Comparison of ENCODE assay signal across 9 cellular contexts in the genomic region with DNA sequence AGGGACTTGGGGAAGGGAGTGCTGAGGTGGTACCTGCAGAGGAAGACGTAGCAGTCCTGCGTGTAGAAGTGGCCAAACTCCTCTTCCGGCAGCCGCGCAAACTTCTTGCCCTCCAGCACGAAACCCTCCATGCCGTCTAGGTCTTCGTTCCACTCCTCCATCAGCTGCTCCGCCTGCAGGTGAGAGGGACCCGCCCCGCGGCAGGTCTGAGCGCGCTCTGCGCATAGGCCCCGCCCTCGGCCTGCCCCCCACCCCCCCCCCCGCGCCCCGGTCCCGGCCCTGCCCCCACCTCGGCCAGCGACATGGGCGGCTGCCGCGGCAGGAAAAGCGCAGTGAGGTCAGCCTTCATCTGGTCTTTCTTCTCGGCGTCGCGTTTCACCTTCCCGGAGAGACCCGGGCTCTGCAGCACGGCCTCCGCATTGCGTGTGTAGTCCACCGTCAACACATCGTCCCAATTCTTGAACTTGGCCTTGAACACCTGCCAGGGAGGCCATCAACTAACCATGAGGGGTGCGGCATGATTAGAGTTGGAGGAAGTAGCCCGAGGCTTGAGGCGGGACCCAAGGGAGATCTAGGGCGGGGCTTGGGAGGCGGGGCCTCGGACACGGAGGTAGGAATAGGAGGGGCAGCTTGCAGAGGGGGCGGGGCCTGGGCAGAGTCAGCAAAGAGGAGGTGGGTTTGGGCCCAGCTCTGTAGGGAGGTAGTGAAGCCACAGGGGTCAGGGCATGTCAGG. TPM values are rescaled to one million over a fixed set of nuclear protein-coding genes. Genes with fewer than 3 reads are reported as not detected.
DNase-seq lines count a peak whose midpoint lies in the region; ATAC-seq and TF ChIP-seq lines count a peak whose summit lies in the region.
"Had no signal": no experiment of that assay in that cellular context is flagged by ENCODE, and none has a peak within 500 bp of the region (broad histone marks: within the 10 kb centered on the region; RNA-seq: fewer than 3 reads in every experiment).

No MANE protein-coding gene starts in this region.

- ATAC-seq in left lung (peak; percentile 88), upper lobe of right lung (peak; percentile 90), GM19395 (IDR thresholded peaks at IDR 0.05; ENCODE audit: unreplicated experiment) (no peak), HG02588 (IDR thresholded peaks at IDR 0.05; ENCODE audit: unreplicated experiment) (no peak)

- H3K36me3 ChIP-seq in left lung (peaks cover 0 to 96% of the 10 kb centered on the region in 2 donors), upper lobe of right lung (peaks cover 79% of the 10 kb centered on the region)

- H3K27me3 ChIP-seq in left lung = no peaks in the 10 kb centered on the region
- no peaks in the 10 kb centered on the region for H3K27me3 ChIP-seq in upper lobe of right lung

- H3K9me3 ChIP-seq in left lung = no peaks in the 10 kb centered on the region
- H3K9me3 ChIP-seq in upper lobe of right lung = no peaks in the 10 kb centered on the region

- H3K4me3 ChIP-seq in left lung = peak overlapping the region in 1 of 2 donors; percentile 13
- H3K4me3 ChIP-seq in upper lobe of right lung = no peak overlapping the region

- intact Hi-C loops in left lung (cut with DNase I) (no loop called here), upper lobe of right lung (cut with DNase I) (no loop called here)

- H3K4me1 ChIP-seq in left lung (peaks cover 0 to 17% of the 10 kb centered on the region in 2 donors), upper lobe of right lung (no peaks in the 10 kb centered on the region)

- H3K27ac ChIP-seq in caudate nucleus (ENCODE audit: low read depth, low read length) (peak overlapping the region; percentile 42), left lung (no peak overlapping the region), upper lobe of right lung (no peak overlapping the region)

- DNase-seq in activated T-cell treated with anti-CD3 and anti-CD28 coated beads for 24 hours (ENCODE audit: low read depth) (peak; percentile 18), activated T-cell treated with anti-CD3 and anti-CD28 coated beads for 4 hours (no peak), NCI-H748 treated with DMSO at 0.1 percent for 48 hours (lab: John Stamatoyannopoulos, UW) (peak; percentile 89), caudate nucleus (lab: John Stamatoyannopoulos, UW) (peak in 1 of 61 donors; percentile 47), left lung (peak in 1 of 2 donors; percentile 71), upper lobe of right lung (peak; percentile 94)
- DNase-seq: natural killer cell had no signal

- no peak for TF ChIP-seq CTCF in left lung (IDR thresholded peaks at IDR 0.05)
- TF ChIP-seq CTCF in upper lobe of right lung (IDR thresholded peaks at IDR 0.05) = no peak

RNA-seq across cellular contexts. Expression of a gene that starts 11.5 kb away (rescaled TPM):
- total RNA-seq in left lung (100 to 1,000 TPM; 313 to 381 TPM), upper lobe of right lung (295 TPM)

RNA-seq across cellular contexts. Expression of a gene that starts 13.4 kb away (rescaled TPM):
- total RNA-seq in left lung (10 to 100 TPM in 1 of 2 donors, 1 to 10 TPM in 1; 9.0 to 16.3 TPM), upper lobe of right lung (12.0 TPM)

RNA-seq across cellular contexts. Expression of a gene that starts 21.6 kb away (rescaled TPM):
- total RNA-seq in left lung (10 to 100 TPM; 14.4 to 17.8 TPM), upper lobe of right lung (11.7 TPM)

Comparison
In these comparisons a context has a peak if more than half of its experiments do, and no peak if none do; other contexts are left out.
1. ATAC-seq: peak in left lung (single experiment) and upper lobe of right lung (single experiment); none in GM19395 (single experiment) and HG02588 (single experiment).